20 cellular contexts compared by ENCODE assay signal in the genomic region with DNA sequence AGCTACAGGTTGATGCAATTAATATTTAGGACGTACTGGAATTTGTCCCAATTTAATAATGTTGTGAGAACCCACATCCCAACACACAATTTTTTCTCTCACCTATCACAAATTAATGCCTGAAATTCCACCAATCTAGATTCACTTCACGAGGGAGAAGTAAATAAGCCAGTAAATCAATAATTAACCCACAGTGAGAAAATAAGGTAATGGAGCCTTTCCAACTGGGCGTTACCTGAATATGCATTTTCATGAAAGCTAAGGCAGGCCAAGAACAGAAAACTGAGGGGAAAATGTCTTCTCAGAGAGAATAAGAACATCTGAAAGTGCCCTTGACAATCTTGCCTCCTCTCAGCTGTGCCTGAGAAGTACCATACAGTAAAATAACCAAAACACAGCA.
A peak's percentile ranks its signal among the peaks of the same experiment; 100 is the strongest.
DNase-seq lines count a peak whose midpoint lies in the region; ATAC-seq, FAIRE-seq and TF ChIP-seq lines count a peak whose summit lies in the region.
"Had no signal": no experiment of that assay in that cellular context is flagged by ENCODE, and none has a peak within 500 bp of the region (broad histone marks: within the 10 kb centered on the region; RNA-seq: fewer than 3 reads in every experiment).

No MANE protein-coding gene starts in this region.

- FAIRE-seq in H54 (lab: Jason Lieb, UNC) = peak; percentile 23
- FAIRE-seq in small intestine (lab: Jason Lieb, UNC) = no peak
- FAIRE-seq: G401.6, H1 had no signal

- intact Hi-C loops in body of pancreas (cut with DNase I) = no loop called here

- no peak for TF ChIP-seq POLR2A in H54 (IDR thresholded peaks at IDR 0.05; ENCODE audit: low read depth, low read length)
- no peak for TF ChIP-seq POLR2A in body of pancreas (IDR thresholded peaks at IDR 0.05)

- 21 to 32% methylated on average over 3 of the region's 3 CpGs for WGBS in body of pancreas, 2 donors
- WGBS in small intestine, 3 donors = 20 to 59% (median 35%) methylated on average over 3 of the region's 3 CpGs

- H3K27me3 ChIP-seq in ACC112 (ENCODE audit: insufficient read depth, low read length) (no peaks in the 10 kb centered on the region), body of pancreas (no peaks in the 10 kb centered on the region), small intestine (ENCODE audit: control insufficient read depth in 2 of 2, insufficient read depth in 2 of 2, low read length in 2 of 2) (no peaks in the 10 kb centered on the region)

- H2AFZ ChIP-seq in ACC112 (ENCODE audit: low read length, unreplicated experiment) = peak overlapping the region; percentile 65

- H3K4me3 ChIP-seq in ACC112 (ENCODE audit: low read depth, low read length) = no peak overlapping the region
- H3K4me3 ChIP-seq in body of pancreas = no peak overlapping the region
- no peak overlapping the region for H3K4me3 ChIP-seq in small intestine (ENCODE audit: low read depth in 1 of 2, low read length in 2 of 2)
- H3K4me3 ChIP-seq: SK-N-MC had no signal

- no peak for DNase-seq in H54 (ENCODE audit: insufficient read length, low spot score)
- DNase-seq in body of pancreas = peak in 2 of 4 donors; percentile 12 to 15
- DNase-seq in small intestine = peak; percentile 45
- DNase-seq in HUDEP-2 (lab: John Stamatoyannopoulos, UW; ENCODE audit: unreplicated experiment in 76 of 76) = no peak
- no peak for DNase-seq in NCI-H446 (lab: John Stamatoyannopoulos, UW)
- DNase-seq: KG1, NCI-H1048, NCI-H1417, NCI-H1694, NCI-H2081, NCI-H2227 treated with DMSO at 0.1 percent for 48 hours, NCI-H510A, NCI-H69, SIG-M5 had no signal

- peak; percentile 47 for ATAC-seq in body of pancreas
- no peak for ATAC-seq in HG02763 (IDR thresholded peaks at IDR 0.05; ENCODE audit: unreplicated experiment)
- ATAC-seq: Panc1 had no signal

- no peak for TF ChIP-seq CTCF in body of pancreas (IDR thresholded peaks at IDR 0.05)

- H3K9me3 ChIP-seq in body of pancreas = no peaks in the 10 kb centered on the region
- H3K9me3 ChIP-seq in small intestine (ENCODE audit: control insufficient read depth, low read depth) = no peaks in the 10 kb centered on the region

- no peaks in the 10 kb centered on the region for H3K36me3 ChIP-seq in ACC112 (ENCODE audit: insufficient read depth, low read length)
- no peaks in the 10 kb centered on the region for H3K36me3 ChIP-seq in body of pancreas (replicated peaks in 1 of 2; ENCODE audit: insufficient read depth in 1 of 2, low read depth in 2 of 2)
- no peaks in the 10 kb centered on the region for H3K36me3 ChIP-seq in small intestine (ENCODE audit: control insufficient read depth in 2 of 2, insufficient read depth in 2 of 2, low read length in 2 of 2)

- no peaks in the 10 kb centered on the region for H3K79me2 ChIP-seq in ACC112 (ENCODE audit: control insufficient read depth, insufficient read depth, low read length, unreplicated experiment)

- H3K27ac ChIP-seq in ACC112 (ENCODE audit: low read depth, low read length) (peak overlapping the region; percentile 51), body of pancreas (no peak overlapping the region), small intestine (ENCODE audit: low read depth in 1 of 2, low read length in 1 of 2) (no peak overlapping the region)
- H3K27ac ChIP-seq: SK-N-MC had no signal

- H3K4me1 ChIP-seq in ACC112 (ENCODE audit: control insufficient read depth, insufficient read depth, low read length, unreplicated experiment) = peaks cover 33% of the 10 kb centered on the region
- H3K4me1 ChIP-seq in body of pancreas = peaks cover 22% of the 10 kb centered on the region
- no peaks in the 10 kb centered on the region for H3K4me1 ChIP-seq in small intestine (ENCODE audit: control insufficient read depth in 2 of 2, insufficient read depth in 1 of 2, low read depth in 1 of 2, low read length in 1 of 2)
